ENCODE assay signal across 21 cellular contexts in genomic region chr13:71358218-71358617, GRCh38.
A peak's percentile ranks its signal among the peaks of the same experiment; 100 is the strongest.
DNase-seq lines count a peak whose midpoint lies in the region; FAIRE-seq and TF ChIP-seq lines count a peak whose summit lies in the region.
"Had no signal": no experiment of that assay in that cellular context is flagged by ENCODE, and none has a peak within 500 bp of the region (broad histone marks: within the 10 kb centered on the region; RNA-seq: fewer than 3 reads in every experiment).

No MANE protein-coding gene starts in this region.

- no peaks in the 10 kb centered on the region for H3K79me2 ChIP-seq in endothelial cell of umbilical vein (ENCODE audit: control insufficient read depth, insufficient read depth, low read length)

- H3K36me3 ChIP-seq in endothelial cell of umbilical vein (ENCODE audit: control insufficient read depth in 2 of 2, extremely low read depth in 1 of 2, insufficient read depth in 2 of 2, low read length in 2 of 2) (no peaks in the 10 kb centered on the region), Peyer's patch (no peaks in the 10 kb centered on the region)

- intact Hi-C loops in endothelial cell of umbilical vein (cut with micrococcal nuclease) = no loop called here

- POLR2A ChIA-PET in endothelial cell of umbilical vein (lab: Charles Lee) = no interaction called here

- H3K9me1 ChIP-seq in endothelial cell of umbilical vein (replicated peaks; ENCODE audit: control insufficient read depth, extremely low read depth, insufficient read depth, low read length) = no peaks in the 10 kb centered on the region

- H3K4me3 ChIP-seq in endothelial cell of umbilical vein (replicated peaks in 1 of 3; ENCODE audit: insufficient read depth in 1 of 3, low read depth in 1 of 3, low read length in 3 of 3) = no peak overlapping the region
- no peak overlapping the region for H3K4me3 ChIP-seq in Peyer's patch

- no peaks in the 10 kb centered on the region for H4K20me1 ChIP-seq in endothelial cell of umbilical vein (replicated peaks; ENCODE audit: control insufficient read depth, extremely low read depth, insufficient read depth, low read length)

- no peak for TF ChIP-seq POLR2A in endothelial cell of umbilical vein (IDR thresholded peaks at IDR 0.05; ENCODE audit: low read depth, low read length)
- no peak for TF ChIP-seq POLR2A in Peyer's patch (IDR thresholded peaks at IDR 0.05)

- H3K27me3 ChIP-seq in endothelial cell of umbilical vein (ENCODE audit: control insufficient read depth in 2 of 2, insufficient read depth in 2 of 2, low read length in 2 of 2) (no peaks in the 10 kb centered on the region), Peyer's patch (no peaks in the 10 kb centered on the region)

- CTCF ChIA-PET in endothelial cell of umbilical vein (lab: Charles Lee) = interaction anchor here (1.8 kb wide), 1 partner anchor 521 kb away, joined by 5 read pairs; no protein-coding TSS in a partner anchor

- H3K9ac ChIP-seq in endothelial cell of umbilical vein (replicated peaks; ENCODE audit: extremely low read depth, insufficient read depth, low read length) = no peak overlapping the region
- H3K9ac ChIP-seq: KMS-11, SK-N-SH had no signal

- H3K4me1 ChIP-seq in endothelial cell of umbilical vein (ENCODE audit: control insufficient read depth, extremely low read depth, insufficient read depth, low read length) (peaks cover 19% of the 10 kb centered on the region), Peyer's patch (no peaks in the 10 kb centered on the region)

- H3K27ac ChIP-seq in endothelial cell of umbilical vein (ENCODE audit: insufficient read depth, low read depth, low read length) = no peak overlapping the region
- H3K27ac ChIP-seq in Peyer's patch = no peak overlapping the region
- H3K27ac ChIP-seq: KMS-11 had no signal

- no peaks in the 10 kb centered on the region for H3K9me3 ChIP-seq in endothelial cell of umbilical vein (replicated peaks; ENCODE audit: control insufficient read depth, insufficient read depth, low read length)
- H3K9me3 ChIP-seq in Peyer's patch = no peaks in the 10 kb centered on the region
- H3K9me3 ChIP-seq: SK-N-SH had no signal

- H2AFZ ChIP-seq in endothelial cell of umbilical vein (ENCODE audit: low read depth, low read length) = peak overlapping the region; percentile 37

- BruUV-seq in endothelial cell of umbilical vein (replicated peaks; lab: Mats Ljungman, UMichigan) = no TSS peak

- FAIRE-seq in endothelial cell of umbilical vein (lab: Jason Lieb, UNC) = no peak
- FAIRE-seq: GM12892, H1 had no signal

- no peak for TF ChIP-seq CTCF in endothelial cell of umbilical vein (IDR thresholded peaks at IDR 0.05; ENCODE audit: extremely low read depth in 1 of 2, insufficient read depth in 1 of 2, low read depth in 1 of 2, low read length in 2 of 2)
- TF ChIP-seq CTCF in Peyer's patch (IDR thresholded peaks at IDR 0.05) = no peak

- dilution Hi-C loops in endothelial cell of umbilical vein (cut with MboI; ENCODE audit: extremely low pct_ligation_motif_present, low sequenced_read_pairs) = no loop called here

- DNase-seq in HPDE6-E6E7 (ENCODE audit: extremely low spot score) = peak; percentile 42
- peak; percentile 42 for DNase-seq in NCI-H748 treated with DMSO at 0.1 percent for 48 hours (lab: John Stamatoyannopoulos, UW)
- DNase-seq in endothelial cell of umbilical vein (ENCODE audit: low read depth, low spot score) = peak; percentile 26
- DNase-seq in Peyer's patch = no peak
- no peak for DNase-seq in NCI-H1694 treated with DMSO at 0.1 percent for 48 hours (lab: John Stamatoyannopoulos, UW)
- DNase-seq in epidermal melanocyte (ENCODE audit: insufficient read length, low spot score) = no peak
- DNase-seq in NCI-H82 treated with DMSO at 0.1 percent for 48 hours (lab: John Stamatoyannopoulos, UW; ENCODE audit: unreplicated experiment) = no peak
- DNase-seq: CD8-positive, alpha-beta memory T cell; DMS153; DND-41; HCEC 1CT; MM.1S; NCI-H187 treated with DMSO at 0.1 percent for 48 hours; NCI-H2171 treated with DMSO at 0.1 percent for 48 hours; NCI-H345; NCI-H510A treated with DMSO at 0.1 percent for 48 hours; NCI-H82; SK-N-SH had no signal

- peak overlapping the region; percentile 24 for H3K4me2 ChIP-seq in endothelial cell of umbilical vein (ENCODE audit: insufficient read depth, low read length)
- H3K4me2 ChIP-seq: KMS-11, SK-N-SH had no signal

TF ChIP-seq in endothelial cell of umbilical vein, 7 proteins besides CTCF, POLR2A, EP300 and RAD21:
- TF ChIP-seq POLR2AphosphoS5 (IDR thresholded peaks at IDR 0.05; ENCODE audit: insufficient read depth, low read depth, low read length) (no peak), FOS (IDR thresholded peaks at IDR 0.05; ENCODE audit: borderline replicate concordance, insufficient read depth, low read length) (peak; percentile 73), GATA2 (IDR thresholded peaks at IDR 0.05; ENCODE audit: insufficient read depth, insufficient read length, low read depth, low read length) (peak; percentile 59)

Comparison
In these comparisons a context has a peak if more than half of its experiments do, and no peak if none do; other contexts are left out.
1. DNase-seq: peak in HPDE6-E6E7 (single experiment), NCI-H748 treated with DMSO at 0.1 percent for 48 hours (single experiment) and endothelial cell of umbilical vein (single experiment); none in Peyer's patch (0 of 3), NCI-H1694 treated with DMSO at 0.1 percent for 48 hours (single experiment), epidermal melanocyte (single experiment) and NCI-H82 treated with DMSO at 0.1 percent for 48 hours (single experiment).